In the genomic region with DNA sequence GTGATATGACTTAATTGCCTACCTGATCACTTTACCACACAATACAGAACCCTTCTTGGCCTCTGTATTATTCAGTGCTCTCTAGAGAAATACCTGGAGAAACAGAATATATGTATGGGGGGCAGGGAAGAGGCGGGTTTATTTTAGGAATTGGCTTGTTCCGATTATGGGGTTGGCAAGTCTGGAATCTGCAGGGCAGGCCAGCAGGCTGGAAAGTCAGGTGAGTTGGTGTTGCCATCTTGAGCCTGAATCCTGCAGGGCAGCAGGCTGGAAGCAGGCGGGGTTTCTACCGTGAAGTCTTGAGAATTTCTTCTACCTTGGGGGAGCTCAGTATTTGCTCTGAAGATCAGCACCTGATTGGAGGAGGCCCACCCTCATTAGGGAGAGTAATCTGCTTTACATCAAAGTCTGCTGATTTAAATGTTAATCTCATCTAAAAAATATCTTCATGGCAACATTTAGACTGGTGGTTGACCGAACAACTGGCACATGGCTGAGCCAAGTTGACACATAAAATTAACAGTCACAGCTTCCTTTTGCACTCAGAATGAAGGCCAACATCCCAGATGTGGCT, we compare ENCODE assay signal across 22 cellular contexts.
A peak's percentile ranks its signal among the peaks of the same experiment; 100 is the strongest.
DNase-seq lines count a peak whose midpoint lies in the region; ATAC-seq, FAIRE-seq and TF ChIP-seq lines count a peak whose summit lies in the region.
"Had no signal": no experiment of that assay in that cellular context is flagged by ENCODE, and none has a peak within 500 bp of the region (broad histone marks: within the 10 kb centered on the region; RNA-seq: fewer than 3 reads in every experiment).

No MANE protein-coding gene starts in this region.

- H3K36me3 ChIP-seq in psoas muscle (ENCODE audit: insufficient read depth in 1 of 2, low read depth in 1 of 2) = no peaks in the 10 kb centered on the region

- H3K4me1 Mint-ChIP-seq in IgD-negative memory B cell = peaks cover 49 to 53% (median 52%) of the 10 kb centered on the region in 3 donors
- peaks cover 13 to 18% of the 10 kb centered on the region in 2 donors for H3K4me1 Mint-ChIP-seq in effector memory CD8-positive, alpha-beta T cell (ENCODE audit: low read depth in 2 of 2)

- FAIRE-seq in RCC 7860 (lab: Jason Lieb, UNC) = no peak
- FAIRE-seq: GM12891, HepG2 had no signal

- intact Hi-C loops in Right ventricle myocardium superior (cut with DNase I) (no loop called here), right cardiac atrium (cut with DNase I) (no loop called here), psoas muscle (cut with DNase I) (no loop called here)

- H3K36me3 Mint-ChIP-seq in IgD-negative memory B cell = peaks cover 3% of the 10 kb centered on the region
- no peaks in the 10 kb centered on the region for H3K36me3 Mint-ChIP-seq in effector memory CD8-positive, alpha-beta T cell (ENCODE audit: insufficient read depth)

- 82% methylated on average over 5 of the region's 5 CpGs for WGBS in right cardiac atrium
- 29 to 66% (median 47%) methylated on average over 5 of the region's 5 CpGs for WGBS in psoas muscle, 3 donors

- no peaks in the 10 kb centered on the region for H3K9me3 ChIP-seq in right cardiac atrium (ENCODE audit: control insufficient read depth, low read length)
- no peaks in the 10 kb centered on the region for H3K9me3 ChIP-seq in psoas muscle

- peak; percentile 18 for TF ChIP-seq CTCF in psoas muscle (IDR thresholded peaks at IDR 0.05)

- H3K27me3 Mint-ChIP-seq in IgD-negative memory B cell = peaks cover 2% of the 10 kb centered on the region
- H3K27me3 Mint-ChIP-seq in effector memory CD8-positive, alpha-beta T cell = no peaks in the 10 kb centered on the region

- no peaks in the 10 kb centered on the region for H3K27me3 ChIP-seq in right cardiac atrium (ENCODE audit: control insufficient read depth, insufficient read depth)
- H3K27me3 ChIP-seq in psoas muscle (ENCODE audit: insufficient read depth in 3 of 3, low read length in 2 of 3) = no peaks in the 10 kb centered on the region
- H3K27me3 ChIP-seq: BLaER1 treated with 17β-estradiol and CSF1 and Interleukin-3, amounts not matched to agents 10 nM and 100 nM had no signal

- H3K27ac Mint-ChIP-seq in IgD-negative memory B cell = peak overlapping the region in 2 of 3 donors; percentile 12 to 73
- H3K27ac Mint-ChIP-seq in effector memory CD8-positive, alpha-beta T cell = peak overlapping the region; percentile 9 to 60
- H3K27ac Mint-ChIP-seq: CD8-positive, alpha-beta T cell had no signal

- no peaks in the 10 kb centered on the region for H3K4me1 ChIP-seq in right cardiac atrium (ENCODE audit: control insufficient read depth, insufficient read depth, low read length)
- peaks cover 23% of the 10 kb centered on the region for H3K4me1 ChIP-seq in psoas muscle

- peaks cover 0 to 5% (median 5%) of the 10 kb centered on the region in 3 donors for H3K9me3 Mint-ChIP-seq in IgD-negative memory B cell
- H3K9me3 Mint-ChIP-seq in effector memory CD8-positive, alpha-beta T cell = no peaks in the 10 kb centered on the region

- H3K4me3 Mint-ChIP-seq in IgD-negative memory B cell = peak overlapping the region in 1 of 4 donors; percentile 13
- no peak overlapping the region for H3K4me3 Mint-ChIP-seq in effector memory CD8-positive, alpha-beta T cell
- H3K4me3 Mint-ChIP-seq: CD8-positive, alpha-beta T cell had no signal

- H3K4me3 ChIP-seq in right cardiac atrium (ENCODE audit: low read length) (no peak overlapping the region), psoas muscle (no peak overlapping the region)
- H3K4me3 ChIP-seq: BLaER1 treated with 17β-estradiol and CSF1 and Interleukin-3, amounts not matched to agents 10 nM and 100 nM had no signal

- no peak for DNase-seq in Right ventricle myocardium superior
- no peak for DNase-seq in right cardiac atrium
- DNase-seq in effector memory CD8-positive, alpha-beta T cell = no peak
- no peak for DNase-seq in psoas muscle
- no peak for DNase-seq in AML-193 (lab: John Stamatoyannopoulos, UW)
- DNase-seq in RCC 7860 (ENCODE audit: low spot score) = no peak
- DNase-seq: DMS53, EL, GOT3, MV-4-11, NCI-H1694 treated with DMSO at 0.1 percent for 48 hours, NCI-H2227 treated with DMSO at 0.1 percent for 48 hours, NCI-H510A treated with DMSO at 0.1 percent for 48 hours, NCI-H774, RPMI8226 had no signal

- ATAC-seq in Right ventricle myocardium superior (ENCODE audit: poor library complexity) (peak; percentile 81), right cardiac atrium (no peak), psoas muscle (peak; percentile 71 to 89 (median 82)), HG03469 (IDR thresholded peaks at IDR 0.05; ENCODE audit: unreplicated experiment) (no peak)
- ATAC-seq in effector memory CD8-positive, alpha-beta T cell (replicated peaks) = no peak
- ATAC-seq: CD8-positive, alpha-beta T cell; HepG2 had no signal

- H3K27ac ChIP-seq in right cardiac atrium (ENCODE audit: low read length) = no peak overlapping the region
- peak overlapping the region; percentile 19 for H3K27ac ChIP-seq in psoas muscle
- H3K27ac ChIP-seq: BLaER1 treated with 17β-estradiol and CSF1 and Interleukin-3, amounts not matched to agents 10 nM and 100 nM; KMS-11 had no signal

Comparison
In these comparisons a context has a peak if more than half of its experiments do, and no peak if none do; other contexts are left out.
1. ATAC-seq: peak in Right ventricle myocardium superior (single experiment) and psoas muscle (4 of 4); none in right cardiac atrium (0 of 2), effector memory CD8-positive, alpha-beta T cell (single experiment) and HG03469 (single experiment).